Comparison of ENCODE assay signal across 1 cellular context in the genomic region with DNA sequence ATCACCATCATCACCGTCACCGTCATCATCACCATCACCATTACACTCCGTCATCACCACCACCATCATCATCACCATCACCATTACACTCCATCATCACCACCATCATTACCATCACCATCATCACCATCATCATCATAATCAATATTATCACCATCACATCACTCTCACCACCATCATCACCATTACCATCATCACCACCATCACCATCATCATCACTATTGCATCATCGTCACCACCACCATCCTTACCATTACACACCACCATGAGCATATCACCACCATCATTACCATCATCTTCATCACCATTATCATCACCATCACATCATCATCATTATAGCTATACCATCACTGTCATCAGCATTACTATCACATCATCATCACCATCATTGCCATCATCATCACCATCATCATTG.
TF ChIP-seq lines count a peak whose summit lies in the region.

No MANE protein-coding gene starts in this region.

TF ChIP-seq in HEK293, 187 proteins besides CTCF, POLR2A, EP300 and RAD21 (continued from another document):
- peak; percentile 50; the same call in 1 of the 2 replicates for TF ChIP-seq ZNF473 (tag by site-specific recombination; IDR thresholded peaks at IDR 0.05)
- TF ChIP-seq ZNF140 (tag by site-specific recombination; IDR thresholded peaks at IDR 0.05) = no peak
- no peak for TF ChIP-seq ZNF23 (tag by site-specific recombination; IDR thresholded peaks at IDR 0.05; ENCODE audit: borderline replicate concordance)
- TF ChIP-seq ZNF521 (tag by site-specific recombination; IDR thresholded peaks at IDR 0.05) = peak; percentile 71; the same call in 1 of the 2 replicates
- peak; percentile 50; the same call in 1 of the 2 replicates for TF ChIP-seq ZBTB21 (tag by site-specific recombination; IDR thresholded peaks at IDR 0.05)
- no peak for TF ChIP-seq ZNF624 (tag by site-specific recombination; IDR thresholded peaks at IDR 0.05)
- TF ChIP-seq ZNF544 (tag by site-specific recombination; IDR thresholded peaks at IDR 0.05) = no peak
- peak; percentile 89; the same call in 1 of the 2 replicates for TF ChIP-seq SALL2 (tag by site-specific recombination; IDR thresholded peaks at IDR 0.05; ENCODE audit: borderline replicate concordance)
- TF ChIP-seq, protein P1, sequence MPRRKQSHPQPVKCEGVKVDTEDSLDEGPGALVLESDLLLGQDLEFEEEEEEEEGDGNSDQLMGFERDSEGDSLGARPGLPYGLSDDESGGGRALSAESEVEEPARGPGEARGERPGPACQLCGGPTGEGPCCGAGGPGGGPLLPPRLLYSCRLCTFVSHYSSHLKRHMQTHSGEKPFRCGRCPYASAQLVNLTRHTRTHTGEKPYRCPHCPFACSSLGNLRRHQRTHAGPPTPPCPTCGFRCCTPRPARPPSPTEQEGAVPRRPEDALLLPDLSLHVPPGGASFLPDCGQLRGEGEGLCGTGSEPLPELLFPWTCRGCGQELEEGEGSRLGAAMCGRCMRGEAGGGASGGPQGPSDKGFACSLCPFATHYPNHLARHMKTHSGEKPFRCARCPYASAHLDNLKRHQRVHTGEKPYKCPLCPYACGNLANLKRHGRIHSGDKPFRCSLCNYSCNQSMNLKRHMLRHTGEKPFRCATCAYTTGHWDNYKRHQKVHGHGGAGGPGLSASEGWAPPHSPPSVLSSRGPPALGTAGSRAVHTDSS (tag by site-specific recombination; IDR thresholded peaks at IDR 0.05) = peak; percentile 96
- no peak for TF ChIP-seq ZNF335 (tag by site-specific recombination; conservative IDR thresholded peaks at IDR 0.05)
- TF ChIP-seq ZNF350 (tag by site-specific recombination; IDR thresholded peaks at IDR 0.05) = no peak
- TF ChIP-seq ZNF623 (tag by site-specific recombination; IDR thresholded peaks at IDR 0.05) = no peak
- TF ChIP-seq ZNF16 (tag by site-specific recombination; IDR thresholded peaks at IDR 0.05; ENCODE audit: low read depth) = no peak
- TF ChIP-seq ZNF707 (tag by site-specific recombination; IDR thresholded peaks at IDR 0.05) = peak; percentile 58
- peak; percentile 39; the same call in 1 of the 2 replicates for TF ChIP-seq ZNF791 (tag by site-specific recombination; IDR thresholded peaks at IDR 0.05)
- no peak for TF ChIP-seq HOXA7 (CRISPR knock-in tag; IDR thresholded peaks at IDR 0.05; ENCODE audit: borderline replicate concordance)
- TF ChIP-seq YY2 (tag by site-specific recombination; IDR thresholded peaks at IDR 0.05) = 0 out of 2 replicates have a peak, but pooled peaks have one; percentile 50
- no peak for TF ChIP-seq FEZF1 (tag by site-specific recombination; IDR thresholded peaks at IDR 0.05)
- peak; percentile 24 for TF ChIP-seq ZFHX2 (tag by site-specific recombination; conservative IDR thresholded peaks at IDR 0.05)
- no peak for TF ChIP-seq ZNF837 (tag by site-specific recombination; IDR thresholded peaks at IDR 0.05)
- TF ChIP-seq ZBTB48 (tag by site-specific recombination; IDR thresholded peaks at IDR 0.05) = no peak
- TF ChIP-seq, protein P2, sequence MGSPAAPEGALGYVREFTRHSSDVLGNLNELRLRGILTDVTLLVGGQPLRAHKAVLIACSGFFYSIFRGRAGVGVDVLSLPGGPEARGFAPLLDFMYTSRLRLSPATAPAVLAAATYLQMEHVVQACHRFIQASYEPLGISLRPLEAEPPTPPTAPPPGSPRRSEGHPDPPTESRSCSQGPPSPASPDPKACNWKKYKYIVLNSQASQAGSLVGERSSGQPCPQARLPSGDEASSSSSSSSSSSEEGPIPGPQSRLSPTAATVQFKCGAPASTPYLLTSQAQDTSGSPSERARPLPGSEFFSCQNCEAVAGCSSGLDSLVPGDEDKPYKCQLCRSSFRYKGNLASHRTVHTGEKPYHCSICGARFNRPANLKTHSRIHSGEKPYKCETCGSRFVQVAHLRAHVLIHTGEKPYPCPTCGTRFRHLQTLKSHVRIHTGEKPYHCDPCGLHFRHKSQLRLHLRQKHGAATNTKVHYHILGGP (tag by site-specific recombination; IDR thresholded peaks at IDR 0.05) = no peak
- TF ChIP-seq ZNF37A (tag by site-specific recombination; IDR thresholded peaks at IDR 0.05) = no peak
- TF ChIP-seq ZNF133 (tag by site-specific recombination; IDR thresholded peaks at IDR 0.05) = 0 out of 2 replicates have a peak, but pooled peaks have one; percentile 24
- TF ChIP-seq ZNF324 (tag by site-specific recombination; IDR thresholded peaks at IDR 0.05) = 0 out of 2 replicates have a peak, but pooled peaks have one; percentile 15
- no peak for TF ChIP-seq SCRT1 (tag by site-specific recombination; IDR thresholded peaks at IDR 0.05; ENCODE audit: borderline replicate concordance)
- no peak; the same call in 1 of the 2 replicates for TF ChIP-seq ZBTB17 (tag by site-specific recombination; IDR thresholded peaks at IDR 0.05)
- peak; percentile 84 for TF ChIP-seq ATF2 (tag by site-specific recombination; IDR thresholded peaks at IDR 0.05; ENCODE audit: low read depth)
- TF ChIP-seq, protein P3, sequence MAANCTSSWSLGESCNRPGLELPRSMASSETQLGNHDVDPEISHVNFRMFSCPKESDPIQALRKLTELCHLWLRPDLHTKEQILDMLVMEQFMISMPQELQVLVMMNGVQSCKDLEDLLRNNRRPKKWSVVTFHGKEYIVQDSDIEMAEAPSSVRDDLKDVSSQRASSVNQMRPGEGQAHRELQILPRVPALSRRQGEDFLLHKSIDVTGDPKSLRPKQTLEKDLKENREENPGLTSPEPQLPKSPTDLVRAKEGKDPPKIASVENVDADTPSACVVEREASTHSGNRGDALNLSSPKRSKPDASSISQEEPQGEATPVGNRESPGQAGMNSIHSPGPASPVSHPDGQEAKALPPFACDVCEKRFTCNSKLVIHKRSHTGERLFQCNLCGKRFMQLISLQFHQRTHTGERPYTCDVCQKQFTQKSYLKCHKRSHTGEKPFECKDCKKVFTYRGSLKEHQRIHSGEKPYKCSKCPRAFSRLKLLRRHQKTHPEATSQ (tag by site-specific recombination; IDR thresholded peaks at IDR 0.05) = 0 out of 2 replicates have a peak, but pooled peaks have one; percentile 31
- TF ChIP-seq ZNF24 (tag by site-specific recombination; IDR thresholded peaks at IDR 0.05) = no peak
